In the genomic region with DNA sequence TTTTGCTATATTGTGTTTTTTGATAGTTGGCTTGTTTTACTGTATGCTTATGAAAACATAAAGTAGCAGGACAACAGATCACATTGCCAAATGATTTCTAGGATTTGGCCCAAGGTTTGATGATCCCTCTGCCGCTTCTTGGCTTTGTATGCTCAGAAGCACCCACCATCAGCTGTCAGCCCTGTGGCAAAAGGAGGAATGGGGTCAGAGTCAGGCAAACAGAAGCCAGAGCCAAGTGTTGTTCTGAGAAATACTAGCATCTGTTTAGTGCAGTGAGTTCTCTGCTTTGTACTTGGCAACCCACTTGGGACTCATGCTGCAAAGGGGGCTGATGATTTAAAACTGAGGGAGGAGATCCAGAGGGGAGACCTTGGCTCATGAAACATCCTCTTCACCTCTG, we compare ENCODE assay signal across 29 cellular contexts.
DNase-seq lines count a peak whose midpoint lies in the region; ATAC-seq and TF ChIP-seq lines count a peak whose summit lies in the region.
"Had no signal": no experiment of that assay in that cellular context is flagged by ENCODE, and none has a peak within 500 bp of the region (broad histone marks: within the 10 kb centered on the region; RNA-seq: fewer than 3 reads in every experiment).

No MANE protein-coding gene starts in this region.

- no peak overlapping the region for H3K4me3 ChIP-seq in MG63
- no peak overlapping the region for H3K4me3 ChIP-seq in left ventricle myocardium inferior
- no peak overlapping the region for H3K4me3 ChIP-seq in GM23248
- H3K4me3 ChIP-seq: adrenal gland; BLaER1 treated with 17β-estradiol and CSF1 and Interleukin-3, amounts not matched to agents 10 nM and 100 nM; GM23338; suprapubic skin had no signal

- intact Hi-C loops in left ventricle myocardium inferior (cut with micrococcal nuclease), result no loop called here

- no peak overlapping the region for H3K4me3 Mint-ChIP-seq in osteocyte (ENCODE audit: unreplicated experiment)
- H3K4me3 Mint-ChIP-seq: activated CD4-positive, alpha-beta T cell treated with anti-CD3 and anti-CD28 coated beads for 36 hours; activated CD8-positive, alpha-beta T cell treated with anti-CD3 and anti-CD28 coated beads for 36 hours; activated naive CD4-positive, alpha-beta T cell treated with anti-CD3 and anti-CD28 coated beads for 36 hours; GM23338 had no signal

- 0 out of 2 replicates have a peak, but pooled peaks cover 10% of the 10 kb centered on the region for H3F3A ChIP-seq in GM23248 (ENCODE audit: insufficient read depth)

- WGBS in GM23248 (ENCODE audit: low coverage in 1 of 2, low lambda C conversion rate in 2 of 2, missing lambda C conversion rate in 2 of 2), 2 experiments, result 48 to 65% methylated on average over 1 of the region's 1 CpG

- H3K79me2 ChIP-seq in GM23248 (ENCODE audit: insufficient read depth), result no peaks in the 10 kb centered on the region

- H3K36me3 ChIP-seq in MG63 (no peaks in the 10 kb centered on the region), left ventricle myocardium inferior (no peaks in the 10 kb centered on the region), GM23248 (ENCODE audit: low read depth) (no peaks in the 10 kb centered on the region)
- H3K36me3 ChIP-seq: adrenal gland; BLaER1 treated with 17β-estradiol and CSF1 and Interleukin-3, amounts not matched to agents 10 nM and 100 nM; neutrophil; suprapubic skin had no signal

- no peaks in the 10 kb centered on the region for H4K20me1 ChIP-seq in GM23248 (ENCODE audit: insufficient read depth)
- H4K20me1 ChIP-seq: BLaER1 treated with 17β-estradiol and CSF1 and Interleukin-3, amounts not matched to agents 10 nM and 100 nM had no signal

- peaks cover 52% of the 10 kb centered on the region for H3K4me1 Mint-ChIP-seq in osteocyte (ENCODE audit: unreplicated experiment)
- H3K4me1 Mint-ChIP-seq: activated CD4-positive, alpha-beta T cell treated with anti-CD3 and anti-CD28 coated beads for 36 hours had no signal

- H3K9me3 ChIP-seq in MG63 (no peaks in the 10 kb centered on the region; the same call in 1 of the 2 replicates), left ventricle myocardium inferior (replicated peaks) (no peaks in the 10 kb centered on the region), GM23248 (ENCODE audit: low read depth) (no peaks in the 10 kb centered on the region)
- H3K9me3 ChIP-seq: adrenal gland; BLaER1 treated with 17β-estradiol and CSF1 and Interleukin-3, amounts not matched to agents 10 nM and 100 nM; neutrophil; suprapubic skin had no signal

- peak; percentile 63 for DNase-seq in MG63
- DNase-seq in NCI-H69 (lab: John Stamatoyannopoulos, UW), result peak; percentile 32
- DNase-seq in left ventricle myocardium inferior, result no peak
- no peak for DNase-seq in osteocyte (ENCODE audit: extremely low spot score, unreplicated experiment)
- DNase-seq in GM23248, result no peak
- DNase-seq in SHP77 treated with DMSO at 0.1 percent for 48 hours (lab: John Stamatoyannopoulos, UW), result no peak
- DNase-seq: activated CD4-positive, alpha-beta T cell treated with anti-CD3 and anti-CD28 coated beads for 36 hours; activated CD8-positive, alpha-beta memory T cell treated with anti-CD3 and anti-CD28 coated beads, Interleukin-2, amount 50 U/mL, for 48 hours; activated CD8-positive, alpha-beta T cell treated with anti-CD3 and anti-CD28 coated beads for 36 hours; activated naive CD4-positive, alpha-beta T cell treated with anti-CD3 and anti-CD28 coated beads for 36 hours; adrenal gland; GDM1; hippocampal formation; IMR-90; left cardiac atrium; NCI-H1092 treated with DMSO at 0.1 percent for 48 hours; NCI-H187 treated with DMSO at 0.1 percent for 48 hours; NCI-H526 treated with DMSO at 0.1 percent for 48 hours; stimulated activated CD4-positive, alpha-beta T cell treated with anti-CD3 and anti-CD28 coated beads, Interleukin-1b, Interleukin-23, amount 100 ng/mL, for 48 hours; stimulated activated naive CD4-positive, alpha-beta T cell treated with Interleukin-2 at 50 U/mL for 16 hours; T-helper 9 cell had no signal

- H3K27ac Mint-ChIP-seq in osteocyte (ENCODE audit: unreplicated experiment), result peak overlapping the region; percentile 70
- H3K27ac Mint-ChIP-seq: activated CD4-positive, alpha-beta T cell treated with anti-CD3 and anti-CD28 coated beads for 36 hours; activated CD8-positive, alpha-beta T cell treated with anti-CD3 and anti-CD28 coated beads for 36 hours; activated naive CD4-positive, alpha-beta T cell treated with anti-CD3 and anti-CD28 coated beads for 36 hours; GM23338 had no signal

- no peaks in the 10 kb centered on the region for H3K9me2 ChIP-seq in GM23248 (ENCODE audit: insufficient read depth)

- no peaks in the 10 kb centered on the region for H3K36me3 Mint-ChIP-seq in osteocyte (ENCODE audit: unreplicated experiment)

- in situ Hi-C loops in GM23248 (cut with MboI), result no loop called here

- H3K27ac ChIP-seq in left ventricle myocardium inferior (replicated peaks) (peak overlapping the region; percentile 23), GM23248 (no peak overlapping the region)
- H3K27ac ChIP-seq: adrenal gland; BLaER1 treated with 17β-estradiol and CSF1 and Interleukin-3, amounts not matched to agents 10 nM and 100 nM; neutrophil; suprapubic skin; VCaP had no signal

- no peaks in the 10 kb centered on the region for H3K27me3 Mint-ChIP-seq in osteocyte (ENCODE audit: unreplicated experiment)
- H3K27me3 Mint-ChIP-seq: activated CD4-positive, alpha-beta T cell treated with anti-CD3 and anti-CD28 coated beads for 36 hours; activated CD8-positive, alpha-beta T cell treated with anti-CD3 and anti-CD28 coated beads for 36 hours had no signal

- no peak for TF ChIP-seq CTCF in left ventricle myocardium inferior (IDR thresholded peaks at IDR 0.05; ENCODE audit: borderline replicate concordance)
- TF ChIP-seq CTCF in osteocyte (IDR thresholded peaks at IDR 0.05), result no peak

- peaks cover 76% of the 10 kb centered on the region for H3K4me1 ChIP-seq in left ventricle myocardium inferior
- peaks cover 9% of the 10 kb centered on the region for H3K4me1 ChIP-seq in GM23248 (ENCODE audit: insufficient read depth)
- H3K4me1 ChIP-seq: adrenal gland; BLaER1 treated with 17β-estradiol and CSF1 and Interleukin-3, amounts not matched to agents 10 nM and 100 nM; suprapubic skin had no signal

- H3K9ac ChIP-seq in GM23248, result no peak overlapping the region
- H3K9ac ChIP-seq: BLaER1 treated with 17β-estradiol and CSF1 and Interleukin-3, amounts not matched to agents 10 nM and 100 nM had no signal

- H3K9me3 Mint-ChIP-seq in osteocyte (ENCODE audit: unreplicated experiment), result no peaks in the 10 kb centered on the region
- H3K9me3 Mint-ChIP-seq: activated CD8-positive, alpha-beta T cell treated with anti-CD3 and anti-CD28 coated beads for 36 hours; activated naive CD4-positive, alpha-beta T cell treated with anti-CD3 and anti-CD28 coated beads for 36 hours had no signal

- ATAC-seq in HG02852 (IDR thresholded peaks at IDR 0.05; ENCODE audit: unreplicated experiment), result no peak
- no peak for ATAC-seq in GM18907 (IDR thresholded peaks at IDR 0.05; ENCODE audit: unreplicated experiment)
- ATAC-seq: activated CD4-positive, alpha-beta T cell treated with anti-CD3 and anti-CD28 coated beads for 36 hours; activated CD8-positive, alpha-beta T cell treated with anti-CD3 and anti-CD28 coated beads for 36 hours; GM23338; Panc1 had no signal

- no peaks in the 10 kb centered on the region for H3K27me3 ChIP-seq in MG63
- H3K27me3 ChIP-seq in left ventricle myocardium inferior (ENCODE audit: low read depth), result no peaks in the 10 kb centered on the region
- no peaks in the 10 kb centered on the region for H3K27me3 ChIP-seq in GM23248 (replicated peaks; ENCODE audit: insufficient read depth)
- H3K27me3 ChIP-seq: adrenal gland; BLaER1 treated with 17β-estradiol and CSF1 and Interleukin-3, amounts not matched to agents 10 nM and 100 nM; neutrophil; suprapubic skin had no signal

- no peak overlapping the region for H3K4me2 ChIP-seq in GM23248 (ENCODE audit: unreplicated experiment)
- H3K4me2 ChIP-seq: BLaER1 treated with 17β-estradiol and CSF1 and Interleukin-3, amounts not matched to agents 10 nM and 100 nM; GM23338 had no signal

- no peak overlapping the region for H2AFZ ChIP-seq in GM23248
- H2AFZ ChIP-seq: GM23338 had no signal

Comparison
In these comparisons a context has a peak if more than half of its experiments do, and no peak if none do; other contexts are left out.
1. DNase-seq: peak in MG63 (single experiment) and NCI-H69 (single experiment); none in left ventricle myocardium inferior (single experiment), osteocyte (single experiment), GM23248 (single experiment) and SHP77 treated with DMSO at 0.1 percent for 48 hours (single experiment).